1 cellular context compared by ENCODE assay signal in genomic region chr1:154999651-155000474, GRCh38.
A peak's percentile ranks its signal among the peaks of the same experiment; 100 is the strongest.
TF ChIP-seq lines count a peak whose summit lies in the region.

No MANE protein-coding gene starts in this region.

TF ChIP-seq in HepG2, 621 proteins besides CTCF, POLR2A, EP300 and RAD21 (continued from another document and continues in another):
- no peak for TF ChIP-seq EED (CRISPR knock-in tag; IDR thresholded peaks at IDR 0.05)
- peak; percentile 14 for TF ChIP-seq AGO1 (IDR thresholded peaks at IDR 0.05; ENCODE audit: low read depth, low read length, poor library complexity, severe bottlenecking)
- no peak for TF ChIP-seq GRHL1 (CRISPR knock-in tag; conservative IDR thresholded peaks at IDR 0.05)
- TF ChIP-seq SNAI1 (CRISPR knock-in tag; IDR thresholded peaks at IDR 0.05; ENCODE audit: borderline replicate concordance), result no peak
- TF ChIP-seq HOXD1 (CRISPR knock-in tag; IDR thresholded peaks at IDR 0.05), result no peak
- TF ChIP-seq ZNF746 (CRISPR knock-in tag; IDR thresholded peaks at IDR 0.05), result no peak
- peak; percentile 1; the same call in 1 of the 2 replicates for TF ChIP-seq MAFF (IDR thresholded peaks at IDR 0.05; ENCODE audit: low read depth, low read length)
- TF ChIP-seq SAP130 (CRISPR knock-in tag; IDR thresholded peaks at IDR 0.05; ENCODE audit: low read depth), result peak; percentile 77
- no peak for TF ChIP-seq PTBP1 (IDR thresholded peaks at IDR 0.05; ENCODE audit: low read depth, low read length, poor library complexity, severe bottlenecking)
- TF ChIP-seq SMC3 (IDR thresholded peaks at IDR 0.05; ENCODE audit: low read length), result no peak
- TF ChIP-seq ZNF747 (CRISPR knock-in tag; IDR thresholded peaks at IDR 0.05; ENCODE audit: borderline replicate concordance), result no peak
- TF ChIP-seq ZNF10 (CRISPR knock-in tag; IDR thresholded peaks at IDR 0.05; ENCODE audit: borderline replicate concordance, low read depth), result no peak
- TF ChIP-seq ZNF850 (CRISPR knock-in tag; conservative IDR thresholded peaks at IDR 0.05), result no peak
- no peak for TF ChIP-seq KDM4B (CRISPR knock-in tag; IDR thresholded peaks at IDR 0.05)
- peak; percentile 17; the same call in 1 of the 2 replicates for TF ChIP-seq DRAP1 (CRISPR knock-in tag; IDR thresholded peaks at IDR 0.05)
- TF ChIP-seq MTA1 (CRISPR knock-in tag; IDR thresholded peaks at IDR 0.05; ENCODE audit: borderline replicate concordance), result no peak
- TF ChIP-seq ZNF225 (CRISPR knock-in tag; IDR thresholded peaks at IDR 0.05), result no peak
- 0 out of 2 replicates have a peak, but pooled peaks have one; percentile 21 for TF ChIP-seq ZNF333 (CRISPR knock-in tag; IDR thresholded peaks at IDR 0.05; ENCODE audit: borderline replicate concordance)
- TF ChIP-seq PRPF4 (IDR thresholded peaks at IDR 0.05; ENCODE audit: low read depth, low read length, poor library complexity, severe bottlenecking), result no peak
- TF ChIP-seq MED8 (CRISPR knock-in tag; IDR thresholded peaks at IDR 0.05; ENCODE audit: insufficient replicate concordance), result no peak
- TF ChIP-seq POLR2G (IDR thresholded peaks at IDR 0.05; ENCODE audit: low read depth, low read length), result peak; percentile 54; the same call in 1 of the 2 replicates
- TF ChIP-seq, protein P1, sequence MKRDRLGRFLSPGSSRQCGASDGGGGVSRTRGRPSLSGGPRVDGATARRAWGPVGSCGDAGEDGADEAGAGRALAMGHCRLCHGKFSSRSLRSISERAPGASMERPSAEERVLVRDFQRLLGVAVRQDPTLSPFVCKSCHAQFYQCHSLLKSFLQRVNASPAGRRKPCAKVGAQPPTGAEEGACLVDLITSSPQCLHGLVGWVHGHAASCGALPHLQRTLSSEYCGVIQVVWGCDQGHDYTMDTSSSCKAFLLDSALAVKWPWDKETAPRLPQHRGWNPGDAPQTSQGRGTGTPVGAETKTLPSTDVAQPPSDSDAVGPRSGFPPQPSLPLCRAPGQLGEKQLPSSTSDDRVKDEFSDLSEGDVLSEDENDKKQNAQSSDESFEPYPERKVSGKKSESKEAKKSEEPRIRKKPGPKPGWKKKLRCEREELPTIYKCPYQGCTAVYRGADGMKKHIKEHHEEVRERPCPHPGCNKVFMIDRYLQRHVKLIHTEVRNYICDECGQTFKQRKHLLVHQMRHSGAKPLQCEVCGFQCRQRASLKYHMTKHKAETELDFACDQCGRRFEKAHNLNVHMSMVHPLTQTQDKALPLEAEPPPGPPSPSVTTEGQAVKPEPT (CRISPR knock-in tag; IDR thresholded peaks at IDR 0.05; ENCODE audit: low read depth), result peak; percentile 90; the same call in 1 of the 2 replicates
- TF ChIP-seq, protein P2, sequence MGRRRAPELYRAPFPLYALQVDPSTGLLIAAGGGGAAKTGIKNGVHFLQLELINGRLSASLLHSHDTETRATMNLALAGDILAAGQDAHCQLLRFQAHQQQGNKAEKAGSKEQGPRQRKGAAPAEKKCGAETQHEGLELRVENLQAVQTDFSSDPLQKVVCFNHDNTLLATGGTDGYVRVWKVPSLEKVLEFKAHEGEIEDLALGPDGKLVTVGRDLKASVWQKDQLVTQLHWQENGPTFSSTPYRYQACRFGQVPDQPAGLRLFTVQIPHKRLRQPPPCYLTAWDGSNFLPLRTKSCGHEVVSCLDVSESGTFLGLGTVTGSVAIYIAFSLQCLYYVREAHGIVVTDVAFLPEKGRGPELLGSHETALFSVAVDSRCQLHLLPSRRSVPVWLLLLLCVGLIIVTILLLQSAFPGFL (CRISPR knock-in tag; IDR thresholded peaks at IDR 0.05), result no peak
- TF ChIP-seq PPARG (CRISPR knock-in tag; conservative IDR thresholded peaks at IDR 0.05), result 0 out of 2 replicates have a peak, but pooled peaks have one; percentile 24
- no peak for TF ChIP-seq NCOR1 (IDR thresholded peaks at IDR 0.05; ENCODE audit: borderline replicate concordance, low read length)
- TF ChIP-seq, protein P3, sequence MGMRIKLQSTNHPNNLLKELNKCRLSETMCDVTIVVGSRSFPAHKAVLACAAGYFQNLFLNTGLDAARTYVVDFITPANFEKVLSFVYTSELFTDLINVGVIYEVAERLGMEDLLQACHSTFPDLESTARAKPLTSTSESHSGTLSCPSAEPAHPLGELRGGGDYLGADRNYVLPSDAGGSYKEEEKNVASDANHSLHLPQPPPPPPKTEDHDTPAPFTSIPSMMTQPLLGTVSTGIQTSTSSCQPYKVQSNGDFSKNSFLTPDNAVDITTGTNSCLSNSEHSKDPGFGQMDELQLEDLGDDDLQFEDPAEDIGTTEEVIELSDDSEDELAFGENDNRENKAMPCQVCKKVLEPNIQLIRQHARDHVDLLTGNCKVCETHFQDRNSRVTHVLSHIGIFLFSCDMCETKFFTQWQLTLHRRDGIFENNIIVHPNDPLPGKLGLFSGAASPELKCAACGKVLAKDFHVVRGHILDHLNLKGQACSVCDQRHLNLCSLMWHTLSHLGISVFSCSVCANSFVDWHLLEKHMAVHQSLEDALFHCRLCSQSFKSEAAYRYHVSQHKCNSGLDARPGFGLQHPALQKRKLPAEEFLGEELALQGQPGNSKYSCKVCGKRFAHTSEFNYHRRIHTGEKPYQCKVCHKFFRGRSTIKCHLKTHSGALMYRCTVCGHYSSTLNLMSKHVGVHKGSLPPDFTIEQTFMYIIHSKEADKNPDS (CRISPR knock-in tag; IDR thresholded peaks at IDR 0.05), result no peak
- no peak for TF ChIP-seq IRX3 (CRISPR knock-in tag; IDR thresholded peaks at IDR 0.05; ENCODE audit: borderline replicate concordance, low read depth)
- TF ChIP-seq ZNF557 (CRISPR knock-in tag; IDR thresholded peaks at IDR 0.05), result no peak
- TF ChIP-seq ZNF124 (CRISPR knock-in tag; IDR thresholded peaks at IDR 0.05), result no peak
- no peak for TF ChIP-seq ZNF354B (CRISPR knock-in tag; IDR thresholded peaks at IDR 0.05)
- no peak for TF ChIP-seq ZNF639 (CRISPR knock-in tag; conservative IDR thresholded peaks at IDR 0.05)
- TF ChIP-seq, protein P4, sequence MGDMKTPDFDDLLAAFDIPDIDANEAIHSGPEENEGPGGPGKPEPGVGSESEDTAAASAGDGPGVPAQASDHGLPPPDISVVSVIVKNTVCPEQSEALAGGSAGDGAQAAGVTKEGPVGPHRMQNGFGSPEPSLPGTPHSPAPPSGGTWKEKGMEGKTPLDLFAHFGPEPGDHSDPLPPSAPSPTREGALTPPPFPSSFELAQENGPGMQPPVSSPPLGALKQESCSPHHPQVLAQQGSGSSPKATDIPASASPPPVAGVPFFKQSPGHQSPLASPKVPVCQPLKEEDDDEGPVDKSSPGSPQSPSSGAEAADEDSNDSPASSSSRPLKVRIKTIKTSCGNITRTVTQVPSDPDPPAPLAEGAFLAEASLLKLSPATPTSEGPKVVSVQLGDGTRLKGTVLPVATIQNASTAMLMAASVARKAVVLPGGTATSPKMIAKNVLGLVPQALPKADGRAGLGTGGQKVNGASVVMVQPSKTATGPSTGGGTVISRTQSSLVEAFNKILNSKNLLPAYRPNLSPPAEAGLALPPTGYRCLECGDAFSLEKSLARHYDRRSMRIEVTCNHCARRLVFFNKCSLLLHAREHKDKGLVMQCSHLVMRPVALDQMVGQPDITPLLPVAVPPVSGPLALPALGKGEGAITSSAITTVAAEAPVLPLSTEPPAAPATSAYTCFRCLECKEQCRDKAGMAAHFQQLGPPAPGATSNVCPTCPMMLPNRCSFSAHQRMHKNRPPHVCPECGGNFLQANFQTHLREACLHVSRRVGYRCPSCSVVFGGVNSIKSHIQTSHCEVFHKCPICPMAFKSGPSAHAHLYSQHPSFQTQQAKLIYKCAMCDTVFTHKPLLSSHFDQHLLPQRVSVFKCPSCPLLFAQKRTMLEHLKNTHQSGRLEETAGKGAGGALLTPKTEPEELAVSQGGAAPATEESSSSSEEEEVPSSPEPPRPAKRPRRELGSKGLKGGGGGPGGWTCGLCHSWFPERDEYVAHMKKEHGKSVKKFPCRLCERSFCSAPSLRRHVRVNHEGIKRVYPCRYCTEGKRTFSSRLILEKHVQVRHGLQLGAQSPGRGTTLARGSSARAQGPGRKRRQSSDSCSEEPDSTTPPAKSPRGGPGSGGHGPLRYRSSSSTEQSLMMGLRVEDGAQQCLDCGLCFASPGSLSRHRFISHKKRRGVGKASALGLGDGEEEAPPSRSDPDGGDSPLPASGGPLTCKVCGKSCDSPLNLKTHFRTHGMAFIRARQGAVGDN (CRISPR knock-in tag; IDR thresholded peaks at IDR 0.05), result peak; percentile 89
- 0 out of 2 replicates have a peak, but pooled peaks have one; percentile 22 for TF ChIP-seq FIP1L1 (IDR thresholded peaks at IDR 0.05; ENCODE audit: borderline replicate concordance, insufficient read depth, low read depth, low read length)
- TF ChIP-seq ZNF790 (CRISPR knock-in tag; IDR thresholded peaks at IDR 0.05; ENCODE audit: borderline replicate concordance), result peak; percentile 38; the same call in 1 of the 2 replicates
- TF ChIP-seq ZNF564 (CRISPR knock-in tag; IDR thresholded peaks at IDR 0.05), result 0 out of 2 replicates have a peak, but pooled peaks have one; percentile 48
- no peak for TF ChIP-seq ZNF224 (CRISPR knock-in tag; IDR thresholded peaks at IDR 0.05)
- no peak for TF ChIP-seq ZNF441 (CRISPR knock-in tag; IDR thresholded peaks at IDR 0.05; ENCODE audit: borderline replicate concordance)
- TF ChIP-seq MED1 (CRISPR knock-in tag; IDR thresholded peaks at IDR 0.05), result peak; percentile 20; the same call in 1 of the 2 replicates
- TF ChIP-seq ZNF451 (CRISPR knock-in tag; IDR thresholded peaks at IDR 0.05), result no peak
- TF ChIP-seq ZNF598 (CRISPR knock-in tag; IDR thresholded peaks at IDR 0.05; ENCODE audit: borderline replicate concordance), result 0 out of 2 replicates have a peak, but pooled peaks have one; percentile 40
- TF ChIP-seq BCLAF1 (IDR thresholded peaks at IDR 0.05), result no peak
- peak; percentile 70; the same call in 1 of the 2 replicates for TF ChIP-seq KDM5B (CRISPR knock-in tag; IDR thresholded peaks at IDR 0.05; ENCODE audit: borderline replicate concordance)
- TF ChIP-seq ZNF510 (CRISPR knock-in tag; IDR thresholded peaks at IDR 0.05; ENCODE audit: low read depth), result no peak
- TF ChIP-seq, protein P5, sequence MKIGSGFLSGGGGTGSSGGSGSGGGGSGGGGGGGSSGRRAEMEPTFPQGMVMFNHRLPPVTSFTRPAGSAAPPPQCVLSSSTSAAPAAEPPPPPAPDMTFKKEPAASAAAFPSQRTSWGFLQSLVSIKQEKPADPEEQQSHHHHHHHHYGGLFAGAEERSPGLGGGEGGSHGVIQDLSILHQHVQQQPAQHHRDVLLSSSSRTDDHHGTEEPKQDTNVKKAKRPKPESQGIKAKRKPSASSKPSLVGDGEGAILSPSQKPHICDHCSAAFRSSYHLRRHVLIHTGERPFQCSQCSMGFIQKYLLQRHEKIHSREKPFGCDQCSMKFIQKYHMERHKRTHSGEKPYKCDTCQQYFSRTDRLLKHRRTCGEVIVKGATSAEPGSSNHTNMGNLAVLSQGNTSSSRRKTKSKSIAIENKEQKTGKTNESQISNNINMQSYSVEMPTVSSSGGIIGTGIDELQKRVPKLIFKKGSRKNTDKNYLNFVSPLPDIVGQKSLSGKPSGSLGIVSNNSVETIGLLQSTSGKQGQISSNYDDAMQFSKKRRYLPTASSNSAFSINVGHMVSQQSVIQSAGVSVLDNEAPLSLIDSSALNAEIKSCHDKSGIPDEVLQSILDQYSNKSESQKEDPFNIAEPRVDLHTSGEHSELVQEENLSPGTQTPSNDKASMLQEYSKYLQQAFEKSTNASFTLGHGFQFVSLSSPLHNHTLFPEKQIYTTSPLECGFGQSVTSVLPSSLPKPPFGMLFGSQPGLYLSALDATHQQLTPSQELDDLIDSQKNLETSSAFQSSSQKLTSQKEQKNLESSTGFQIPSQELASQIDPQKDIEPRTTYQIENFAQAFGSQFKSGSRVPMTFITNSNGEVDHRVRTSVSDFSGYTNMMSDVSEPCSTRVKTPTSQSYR (CRISPR knock-in tag; IDR thresholded peaks at IDR 0.05; ENCODE audit: borderline replicate concordance), result peak; percentile 46; the same call in 1 of the 2 replicates
